1 cellular context compared by ENCODE assay signal in genomic region chr16:89721644-89722391, GRCh38.
TF ChIP-seq lines count a peak whose summit lies in the region.

No MANE protein-coding gene starts in this region.

TF ChIP-seq in K562, 482 proteins besides CTCF, POLR2A, EP300 and RAD21 (continues in another document):
- TF ChIP-seq TAF15 (IDR thresholded peaks at IDR 0.05; ENCODE audit: low read depth, low read length), result peak; percentile 10; the same call in 1 of the 2 replicates
- no peak for TF ChIP-seq ZNF212 (CRISPR knock-in tag; IDR thresholded peaks at IDR 0.05)
- TF ChIP-seq SMAD4 (CRISPR knock-in tag; conservative IDR thresholded peaks at IDR 0.05), result 0 out of 2 replicates have a peak, but pooled peaks have one; percentile 11
- TF ChIP-seq U2AF1 (optimal IDR thresholded peaks at IDR 0.05; ENCODE audit: low read depth, low read length), result peak; percentile 58
- TF ChIP-seq TOE1 (IDR thresholded peaks at IDR 0.05; ENCODE audit: borderline replicate concordance), result no peak
- TF ChIP-seq TOE1 (CRISPR knock-in tag; IDR thresholded peaks at IDR 0.05; ENCODE audit: borderline replicate concordance, low read depth), result 0 out of 2 replicates have a peak, but pooled peaks have one; percentile 61
- TF ChIP-seq HNRNPL (IDR thresholded peaks at IDR 0.05; ENCODE audit: low read depth, low read length), result 0 out of 2 replicates have a peak, but pooled peaks have one; percentile 51
- peak; percentile 78 for TF ChIP-seq SAFB (IDR thresholded peaks at IDR 0.05; ENCODE audit: borderline replicate concordance, low read depth, low read length)
- peak; percentile 51 for TF ChIP-seq ESRRA (IDR thresholded peaks at IDR 0.05; ENCODE audit: borderline replicate concordance, low read depth)
- 0 out of 4 replicates have a peak, but pooled peaks of 1 of the 2 experiments have one; percentile 6 for TF ChIP-seq SIN3A (IDR thresholded peaks at IDR 0.05; ENCODE audit: borderline replicate concordance in 2 of 2, control insufficient read depth in 1 of 2, low read depth in 2 of 2, low read length in 2 of 2)
- 0 out of 2 replicates have a peak, but pooled peaks have one; percentile 53 for TF ChIP-seq THAP7 (CRISPR knock-in tag; IDR thresholded peaks at IDR 0.05)
- 0 out of 2 replicates have a peak, but pooled peaks have one; percentile 11 for TF ChIP-seq FOSL1 (tag; conservative IDR thresholded peaks at IDR 0.05)
- TF ChIP-seq NR2C2 (CRISPR knock-in tag; IDR thresholded peaks at IDR 0.05), result no peak
- peak; percentile 51; the same call in 1 of the 2 replicates for TF ChIP-seq NR2C2 (tag; IDR thresholded peaks at IDR 0.05)
- TF ChIP-seq PHF20 (IDR thresholded peaks at IDR 0.05; ENCODE audit: partially characterized antibody), result peak; percentile 5
- TF ChIP-seq FUS (optimal IDR thresholded peaks at IDR 0.05; ENCODE audit: low read depth, low read length), result peak; percentile 78
- TF ChIP-seq NBN (IDR thresholded peaks at IDR 0.05; ENCODE audit: low read depth), result no peak
- TF ChIP-seq ZNF511 (CRISPR knock-in tag; IDR thresholded peaks at IDR 0.05), result peak; percentile 21; the same call in 1 of the 2 replicates
- TF ChIP-seq REST (CRISPR knock-in tag; IDR thresholded peaks at IDR 0.05; ENCODE audit: low read depth), result 0 out of 2 replicates have a peak, but pooled peaks have one; percentile 12
- TF ChIP-seq BRCA1 (IDR thresholded peaks at IDR 0.05), result no peak
- TF ChIP-seq BRCA1 (CRISPR knock-in tag; IDR thresholded peaks at IDR 0.05), result 0 out of 2 replicates have a peak, but pooled peaks have one; percentile 11
- peak in 1 of 2 experiments; percentile 26; a peak in 1 of 4 replicates for TF ChIP-seq NRF1 (conservative IDR thresholded peaks at IDR 0.05 in 1 of 2, IDR thresholded peaks at IDR 0.05 in 1 of 2)
- TF ChIP-seq CCNT2 (IDR thresholded peaks at IDR 0.05; ENCODE audit: borderline replicate concordance, extremely low read depth, insufficient read length, low read depth, low read length), result peak; percentile 70
- TF ChIP-seq RBFOX2 (IDR thresholded peaks at IDR 0.05; ENCODE audit: low read depth, low read length), result peak; percentile 54
- peak; percentile 42; the same call in 1 of the 2 replicates for TF ChIP-seq ZBTB9 (CRISPR knock-in tag; IDR thresholded peaks at IDR 0.05)
- TF ChIP-seq RBM22 (IDR thresholded peaks at IDR 0.05; ENCODE audit: low read depth, low read length, poor library complexity, severe bottlenecking), result peak; percentile 21
- TF ChIP-seq POLR2G (IDR thresholded peaks at IDR 0.05; ENCODE audit: low read depth, low read length), result peak; percentile 80
- TF ChIP-seq UBTF (IDR thresholded peaks at IDR 0.05; ENCODE audit: borderline replicate concordance in 1 of 2, low read depth in 2 of 2, low read length in 2 of 2), result peak; percentile 28 to 70; a peak in 2 of 4 replicates
- TF ChIP-seq GMEB1 (CRISPR knock-in tag; IDR thresholded peaks at IDR 0.05), result no peak
- TF ChIP-seq CEBPG (CRISPR knock-in tag; IDR thresholded peaks at IDR 0.05), result 0 out of 2 replicates have a peak, but pooled peaks have one; percentile 43
- TF ChIP-seq CEBPG (tag; conservative IDR thresholded peaks at IDR 0.05 in 1 of 2, IDR thresholded peaks at IDR 0.05 in 1 of 2), result no peak
- no peak for TF ChIP-seq KLF10 (CRISPR knock-in tag; IDR thresholded peaks at IDR 0.05)
- TF ChIP-seq CHD2 (IDR thresholded peaks at IDR 0.05; ENCODE audit: low read depth, low read length), result peak; percentile 41
- no peak for TF ChIP-seq ZC3H4 (CRISPR knock-in tag; IDR thresholded peaks at IDR 0.05; ENCODE audit: borderline replicate concordance)
- no peak for TF ChIP-seq NCOA2 (IDR thresholded peaks at IDR 0.05; ENCODE audit: partially characterized antibody in 2 of 2)
- TF ChIP-seq HMG20A (CRISPR knock-in tag; conservative IDR thresholded peaks at IDR 0.05), result no peak
- TF ChIP-seq ARID4B (CRISPR knock-in tag; IDR thresholded peaks at IDR 0.05), result peak; percentile 42; the same call in 1 of the 2 replicates
- TF ChIP-seq GTF2E2 (tag; IDR thresholded peaks at IDR 0.05), result peak; percentile 33; the same call in 1 of the 2 replicates
- peak in 2 of 3 experiments; percentile 58 to 82; a peak in 2 of 6 replicates for TF ChIP-seq ZBTB11 (CRISPR knock-in tag; IDR thresholded peaks at IDR 0.05)
- no peak for TF ChIP-seq PHB2 (IDR thresholded peaks at IDR 0.05; ENCODE audit: low read depth)
- TF ChIP-seq ADNP (tag; IDR thresholded peaks at IDR 0.05), result no peak
- peak; percentile 44 to 45; a peak in 1 of 4 replicates for TF ChIP-seq NONO (IDR thresholded peaks at IDR 0.05; ENCODE audit: low read depth in 2 of 2, low read length in 1 of 2)
- 0 out of 2 replicates have a peak, but pooled peaks have one; percentile 44 for TF ChIP-seq FOXP1 (CRISPR knock-in tag; IDR thresholded peaks at IDR 0.05)
- TF ChIP-seq CXXC5 (CRISPR knock-in tag; IDR thresholded peaks at IDR 0.05), result peak; percentile 40
- no peak for TF ChIP-seq FOXA1 (IDR thresholded peaks at IDR 0.05; ENCODE audit: borderline replicate concordance)
- peak; percentile 65; the same call in 1 of the 2 replicates for TF ChIP-seq PTBP1 (IDR thresholded peaks at IDR 0.05; ENCODE audit: low read depth, low read length)
- TF ChIP-seq HNRNPLL (IDR thresholded peaks at IDR 0.05; ENCODE audit: low read depth, low read length, poor library complexity, severe bottlenecking), result no peak
